12 cellular contexts compared by ENCODE assay signal in genomic region chr16:100989-101388, GRCh38. TPM values are rescaled to one million over a fixed set of nuclear protein-coding genes. Genes with fewer than 3 reads are reported as not detected.
"Had no signal": no experiment of that assay in that cellular context is flagged by ENCODE, and none has a peak within 500 bp of the region (broad histone marks: within the 10 kb centered on the region; RNA-seq: fewer than 3 reads in every experiment).

No MANE protein-coding gene starts in this region.

- H2AFZ ChIP-seq: parathyroid adenoma had no signal

- ATAC-seq: activated naive CD4-positive, alpha-beta T cell treated with anti-CD3 and anti-CD28 coated beads, Interleukin-2, amount 50 U/mL, for 72 hours; stimulated activated memory B cell treated with anti-CD40 and anti-IgM and Interleukin-4, amounts not matched to agents 10 μg/mL and 1 μg/mL and 100 μg/mL, for 72 hours had no signal

- H3K9ac ChIP-seq: parathyroid adenoma had no signal

- H3K9me3 ChIP-seq: SJCRH30 had no signal

- DNase-seq: activated CD4-positive, alpha-beta T cell treated with anti-CD3 and anti-CD28 coated beads, Interleukin-2, amount 50 U/mL, for 1 hour; activated effector memory CD4-positive, alpha-beta T cell treated with anti-CD3 and anti-CD28 coated beads, Interleukin-2, amount 50 U/mL, for 16 hours; activated T-cell treated with anti-CD3 and anti-CD28 coated beads, Interleukin-2, amount 50 U/mL, for 1 hour; amniotic stem cell; brain microvascular endothelial cell; hypothalamus; SJCRH30; stimulated activated CD4-positive, alpha-beta T cell treated with anti-CD3 and anti-CD28 coated beads, Interleukin-1b, Interleukin-23, amount 100 ng/mL, for 48 hours had no signal

- H3K4me3 ChIP-seq: SJCRH30 had no signal

- H3K27me3 ChIP-seq: brain microvascular endothelial cell, SJCRH30 had no signal

- H3K4me1 ChIP-seq: parathyroid adenoma, SJCRH30 had no signal

- H3K27ac ChIP-seq: brain microvascular endothelial cell, SJCRH30 had no signal

RNA-seq across cellular contexts. Expression of gene RHBDF1, which starts 28.6 kb away (rescaled TPM):
- total RNA-seq: T-helper 2 cell treated with Interferon-gamma antibody and Interleukin-4, amounts not matched to agents 100 ng/mL and 5 ng/mL, for 36 hours had no signal
